In genomic region chr7:36649319-36649718, GRCh38 we compare ENCODE assay signal across 7 cellular contexts.
A peak's percentile ranks its signal among the peaks of the same experiment; 100 is the strongest.
DNase-seq lines count a peak whose midpoint lies in the region; ATAC-seq and TF ChIP-seq lines count a peak whose summit lies in the region.
"Not testable (repeated sequence)": the region's sequence is repeated elsewhere in the genome, so short reads cannot be mapped to it uniquely, and the experiment has no call there.

No MANE protein-coding gene starts in this region.

- TF ChIP-seq CTCF in CD8-positive, alpha-beta T cell (IDR thresholded peaks at IDR 0.05); RWPE2 (IDR thresholded peaks at IDR 0.05; ENCODE audit: poor library complexity, severe bottlenecking); colonic mucosa (IDR thresholded peaks at IDR 0.05): not testable (repeated sequence)

- not testable (repeated sequence) for H3K36me3 ChIP-seq in CD8-positive, alpha-beta T cell (ENCODE audit: insufficient read depth, low read length); RWPE2 (ENCODE audit: low read depth); colonic mucosa

- CTCF ChIA-PET in CD8-positive, alpha-beta T cell (lab: Charles Lee) = interaction anchor here (2.5 kb wide), 1 partner anchor 9 kb away, joined by 9 read pairs; no protein-coding TSS in a partner anchor

- intact Hi-C loops in CD8-positive, alpha-beta T cell (cut with DNase I, micrococcal nuclease); colonic mucosa (cut with DNase I): not testable (repeated sequence)

- not testable (repeated sequence) for H3K4me3 Mint-ChIP-seq in CD8-positive, alpha-beta T cell; immature natural killer cell; naive thymus-derived CD8-positive, alpha-beta T cell; stimulated activated effector memory CD8-positive, alpha-beta T cell treated with anti-CD3 and anti-CD28 coated beads, Interleukin-12 subunit alpha, Interleukin-12 subunit beta, amount 100 ng/mL, for 72 hours
- peak overlapping the region; percentile 89 for H3K4me3 Mint-ChIP-seq in natural killer cell treated with Interleukin-12 subunit alpha and Interleukin-12 subunit beta and Interleukin-15 and Interleukin-18, amount 100 ng/mL, for 72 hours

- H3K4me1 Mint-ChIP-seq in CD8-positive, alpha-beta T cell (ENCODE audit: low read depth) = peaks cover 60% of the 10 kb centered on the region
- H3K4me1 Mint-ChIP-seq in immature natural killer cell = peaks cover 80 to 98% of the 10 kb centered on the region in 2 donors
- H3K4me1 Mint-ChIP-seq in naive thymus-derived CD8-positive, alpha-beta T cell = peaks cover 32 to 58% (median 44%) of the 10 kb centered on the region in 4 donors
- peaks cover 70 to 76% of the 10 kb centered on the region in 2 donors for H3K4me1 Mint-ChIP-seq in natural killer cell treated with Interleukin-12 subunit alpha and Interleukin-12 subunit beta and Interleukin-15 and Interleukin-18, amount 100 ng/mL, for 72 hours (ENCODE audit: low read depth in 2 of 2)
- peaks cover 44% of the 10 kb centered on the region for H3K4me1 Mint-ChIP-seq in stimulated activated effector memory CD8-positive, alpha-beta T cell treated with anti-CD3 and anti-CD28 coated beads, Interleukin-12 subunit alpha, Interleukin-12 subunit beta, amount 100 ng/mL, for 72 hours

- H3K27me3 ChIP-seq in CD8-positive, alpha-beta T cell (ENCODE audit: insufficient read depth, low read length); RWPE2 (ENCODE audit: insufficient read depth, poor library complexity, severe bottlenecking); colonic mucosa: not testable (repeated sequence)

- not testable (repeated sequence) for DNase-seq in CD8-positive, alpha-beta T cell; RWPE2 (ENCODE audit: low spot score); immature natural killer cell; naive thymus-derived CD8-positive, alpha-beta T cell; natural killer cell treated with Interleukin-12 subunit alpha and Interleukin-12 subunit beta and Interleukin-15 and Interleukin-18, amount 100 ng/mL, for 72 hours (ENCODE audit: low spot score); stimulated activated effector memory CD8-positive, alpha-beta T cell treated with anti-CD3 and anti-CD28 coated beads, Interleukin-12 subunit alpha, Interleukin-12 subunit beta, amount 100 ng/mL, for 72 hours (ENCODE audit: low spot score in 2 of 2)
- peak; percentile 0 for DNase-seq in colonic mucosa

- H3K4me1 ChIP-seq in CD8-positive, alpha-beta T cell (ENCODE audit: insufficient read depth, low read length) = peaks cover 23% of the 10 kb centered on the region
- H3K4me1 ChIP-seq in RWPE2 (ENCODE audit: insufficient read depth, poor library complexity, severe bottlenecking) = peaks cover 33% of the 10 kb centered on the region
- not testable (repeated sequence) for H3K4me1 ChIP-seq in colonic mucosa

- H3K36me3 Mint-ChIP-seq in CD8-positive, alpha-beta T cell = peaks cover 53% of the 10 kb centered on the region
- peaks cover 38 to 61% (median 44%) of the 10 kb centered on the region in 3 donors for H3K36me3 Mint-ChIP-seq in immature natural killer cell
- H3K36me3 Mint-ChIP-seq in naive thymus-derived CD8-positive, alpha-beta T cell = peaks cover 4 to 52% (median 26%) of the 10 kb centered on the region in 3 donors
- H3K36me3 Mint-ChIP-seq in natural killer cell treated with Interleukin-12 subunit alpha and Interleukin-12 subunit beta and Interleukin-15 and Interleukin-18, amount 100 ng/mL, for 72 hours = peaks cover 40% of the 10 kb centered on the region
- H3K36me3 Mint-ChIP-seq in stimulated activated effector memory CD8-positive, alpha-beta T cell treated with anti-CD3 and anti-CD28 coated beads, Interleukin-12 subunit alpha, Interleukin-12 subunit beta, amount 100 ng/mL, for 72 hours = peaks cover 45% of the 10 kb centered on the region

- not testable (repeated sequence) for H3K9me3 Mint-ChIP-seq in CD8-positive, alpha-beta T cell; immature natural killer cell; naive thymus-derived CD8-positive, alpha-beta T cell; natural killer cell treated with Interleukin-12 subunit alpha and Interleukin-12 subunit beta and Interleukin-15 and Interleukin-18, amount 100 ng/mL, for 72 hours; stimulated activated effector memory CD8-positive, alpha-beta T cell treated with anti-CD3 and anti-CD28 coated beads, Interleukin-12 subunit alpha, Interleukin-12 subunit beta, amount 100 ng/mL, for 72 hours

- H3K9ac ChIP-seq in colonic mucosa (ENCODE audit: low read depth in 2 of 2, low read length in 2 of 2) = not testable (repeated sequence)

- peak overlapping the region; percentile 25 for H3K27ac Mint-ChIP-seq in CD8-positive, alpha-beta T cell
- peak overlapping the region in 5 of 6 donors; percentile 29 to 97 (median 64) for H3K27ac Mint-ChIP-seq in immature natural killer cell
- peak overlapping the region in 6 of 10 donors; percentile 6 to 83 (median 76) for H3K27ac Mint-ChIP-seq in naive thymus-derived CD8-positive, alpha-beta T cell
- peak overlapping the region; percentile 100 for H3K27ac Mint-ChIP-seq in natural killer cell treated with Interleukin-12 subunit alpha and Interleukin-12 subunit beta and Interleukin-15 and Interleukin-18, amount 100 ng/mL, for 72 hours
- H3K27ac Mint-ChIP-seq in stimulated activated effector memory CD8-positive, alpha-beta T cell treated with anti-CD3 and anti-CD28 coated beads, Interleukin-12 subunit alpha, Interleukin-12 subunit beta, amount 100 ng/mL, for 72 hours = peak overlapping the region; percentile 79

- POLR2A ChIA-PET in CD8-positive, alpha-beta T cell (lab: Charles Lee) = interaction anchor here (0.6 to 3.2 kb wide), 3 partner anchors 10 to 45 kb away, joined by 3 to 15 read pairs (median 5); no protein-coding TSS in a partner anchor
- POLR2A ChIA-PET in naive thymus-derived CD8-positive, alpha-beta T cell (lab: Charles Lee) = interaction anchor here (0.6 to 1.5 kb wide), 3 partner anchors 8 to 30 kb away, joined by 3 to 8 read pairs (median 3); no protein-coding TSS in a partner anchor

- not testable (repeated sequence) for H3K27me3 Mint-ChIP-seq in CD8-positive, alpha-beta T cell (ENCODE audit: low read depth); immature natural killer cell (ENCODE audit: low read depth in 3 of 3); naive thymus-derived CD8-positive, alpha-beta T cell; natural killer cell treated with Interleukin-12 subunit alpha and Interleukin-12 subunit beta and Interleukin-15 and Interleukin-18, amount 100 ng/mL, for 72 hours

- H3K4me3 ChIP-seq in CD8-positive, alpha-beta T cell (ENCODE audit: low read depth, low read length); RWPE2 (ENCODE audit: severe bottlenecking); colonic mucosa: not testable (repeated sequence)

- H3K27ac ChIP-seq in CD8-positive, alpha-beta T cell (ENCODE audit: low read depth, low read length); colonic mucosa: not testable (repeated sequence)
- peak overlapping the region; percentile 29 for H3K27ac ChIP-seq in RWPE2 (ENCODE audit: poor library complexity, severe bottlenecking)

- ATAC-seq in CD8-positive, alpha-beta T cell; RWPE2 (ENCODE audit: low read depth); naive thymus-derived CD8-positive, alpha-beta T cell; natural killer cell treated with Interleukin-12 subunit alpha and Interleukin-12 subunit beta and Interleukin-15 and Interleukin-18, amount 100 ng/mL, for 72 hours; stimulated activated effector memory CD8-positive, alpha-beta T cell treated with anti-CD3 and anti-CD28 coated beads, Interleukin-12 subunit alpha, Interleukin-12 subunit beta, amount 100 ng/mL, for 72 hours: not testable (repeated sequence)

- H3K9me3 ChIP-seq in CD8-positive, alpha-beta T cell (ENCODE audit: low read length); RWPE2 (ENCODE audit: severe bottlenecking); colonic mucosa: not testable (repeated sequence)

Comparison
In these comparisons a context has a peak if more than half of its experiments do, and no peak if none do; other contexts are left out.
1. H3K27ac Mint-ChIP-seq: peak in every context shown above with its lines; median percentile 100 in natural killer cell treated with Interleukin-12 subunit alpha and Interleukin-12 subunit beta and Interleukin-15 and Interleukin-18, amount 100 ng/mL, for 72 hours; 79 in stimulated activated effector memory CD8-positive, alpha-beta T cell treated with anti-CD3 and anti-CD28 coated beads, Interleukin-12 subunit alpha, Interleukin-12 subunit beta, amount 100 ng/mL, for 72 hours; 76 in naive thymus-derived CD8-positive, alpha-beta T cell; 64 in immature natural killer cell; 25 in CD8-positive, alpha-beta T cell.